Comparison of ENCODE assay signal across 13 cellular contexts in the genomic region with DNA sequence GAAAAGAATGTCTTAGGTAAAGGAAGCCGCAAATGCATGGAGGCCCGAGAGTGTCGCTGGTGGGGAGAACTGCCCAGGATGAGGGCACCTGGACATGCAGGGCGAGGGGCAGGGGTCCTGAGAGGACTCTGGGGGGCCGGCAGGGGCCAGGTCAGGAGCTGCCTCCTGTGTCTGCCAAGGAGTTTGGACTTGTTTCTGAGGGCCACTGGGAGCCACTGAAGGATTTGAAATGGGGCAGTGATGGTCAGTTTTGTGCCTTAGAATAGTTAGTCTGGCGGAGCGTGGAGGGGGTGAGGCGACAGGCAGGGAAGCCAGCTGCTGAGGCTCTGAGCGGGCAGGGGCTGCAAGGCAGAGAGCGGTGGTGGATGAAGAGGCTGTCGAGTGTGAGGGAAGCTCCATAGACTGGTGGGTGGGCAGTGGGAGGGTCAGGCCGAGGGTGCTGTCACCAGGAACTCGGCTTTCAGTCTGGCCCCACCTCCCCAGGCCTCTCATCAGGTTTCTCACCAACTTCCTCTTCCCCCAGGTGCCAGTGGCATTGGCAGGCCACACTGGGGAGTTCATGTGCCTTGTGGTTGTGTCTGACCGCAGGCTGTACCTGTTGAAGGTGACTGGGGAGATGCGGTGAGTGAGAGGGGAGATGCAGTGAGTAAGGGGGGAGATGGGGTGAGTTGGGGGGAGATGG. TPM values are rescaled to one million over a fixed set of nuclear protein-coding genes. Genes with fewer than 3 reads are reported as not detected.
DNase-seq lines count a peak whose midpoint lies in the region; ATAC-seq and TF ChIP-seq lines count a peak whose summit lies in the region.
"Had no signal": no experiment of that assay in that cellular context is flagged by ENCODE, and none has a peak within 500 bp of the region (broad histone marks: within the 10 kb centered on the region; RNA-seq: fewer than 3 reads in every experiment).

No MANE protein-coding gene starts in this region.

- POLR2A ChIA-PET in activated CD4-positive, alpha-beta T cell treated with anti-CD3 and anti-CD28 coated beads, Interleukin-2, amount 10 ng/mL, durations not matched to agents 7 days and 5 days (lab: Charles Lee), result no interaction called here
- POLR2A ChIA-PET in WTC11 (lab: Charles Lee), result no interaction called here

- H3K36me3 Mint-ChIP-seq in activated CD4-positive, alpha-beta T cell treated with anti-CD3 and anti-CD28 coated beads, Interleukin-2, amount 10 ng/mL, durations not matched to agents 7 days and 5 days (ENCODE audit: low read depth), result peaks cover 11% of the 10 kb centered on the region
- peaks cover 12% of the 10 kb centered on the region for H3K36me3 Mint-ChIP-seq in WTC11

- ATAC-seq in WTC11, result no peak
- ATAC-seq in HG02973 (IDR thresholded peaks at IDR 0.05; ENCODE audit: unreplicated experiment), result no peak
- ATAC-seq: gastroesophageal sphincter, left lobe of liver had no signal

- in situ Hi-C loops in GM13977 (cut with MboI; ENCODE audit: low pct_unique_long_range_greater_than_20kb, low sequenced_read_pairs, unreplicated experiment), result no loop called here

- no peak overlapping the region for H3K4me3 ChIP-seq in H7 (ENCODE audit: insufficient read depth, low read depth, low read length)
- no peak overlapping the region for H3K4me3 ChIP-seq in neuronal stem cell (ENCODE audit: low read length in 2 of 2)
- H3K4me3 ChIP-seq: gastroesophageal sphincter, vagina had no signal

- H2BK12ac ChIP-seq in neuronal stem cell (ENCODE audit: low read length), result no peak overlapping the region

- H3K36me3 ChIP-seq in H7 (replicated peaks; ENCODE audit: control insufficient read depth, insufficient read depth, low read length) (peaks cover 4% of the 10 kb centered on the region), neuronal stem cell (replicated peaks in 1 of 2; ENCODE audit: control insufficient read depth in 2 of 2, insufficient read depth in 2 of 2, low read length in 2 of 2) (peaks cover 2 to 40% of the 10 kb centered on the region in 2 donors)

- peak; percentile 41 for DNase-seq in activated CD4-positive, alpha-beta T cell treated with anti-CD3 and anti-CD28 coated beads, Interleukin-2, amount 10 ng/mL, durations not matched to agents 7 days and 5 days
- no peak for DNase-seq in activated CD4-positive, alpha-beta T cell treated with anti-CD3 and anti-CD28 coated beads, Interleukin-2, amount 50 U/mL, for 48 hours
- peak; percentile 52 for DNase-seq in H7
- no peak for DNase-seq in WTC11 (ENCODE audit: low spot score)
- DNase-seq in neuronal stem cell (ENCODE audit: low spot score), result no peak
- DNase-seq in kidney tubule cell (ENCODE audit: low spot score), result no peak
- no peak for DNase-seq in GM13977 (ENCODE audit: low spot score)
- DNase-seq: NCI-H2227 treated with DMSO at 0.1 percent for 48 hours, SIG-M5 had no signal

- TF ChIP-seq CTCF in WTC11 (IDR thresholded peaks at IDR 0.05) (no peak), GM13977 (IDR thresholded peaks at IDR 0.05; ENCODE audit: extremely low read depth, insufficient read depth, missing control alignments) (no peak)

- no peak overlapping the region for H4K8ac ChIP-seq in neuronal stem cell (ENCODE audit: low read depth, low read length)

- H3K4ac ChIP-seq in neuronal stem cell (ENCODE audit: low read length), result no peak overlapping the region

- H2BK120ac ChIP-seq in neuronal stem cell (ENCODE audit: low read depth, low read length), result no peak overlapping the region

- CTCF ChIA-PET in activated CD4-positive, alpha-beta T cell treated with anti-CD3 and anti-CD28 coated beads, Interleukin-2, amount 10 ng/mL, durations not matched to agents 7 days and 5 days (lab: Charles Lee), result interaction anchor here (1.0 to 1.4 kb wide), 2 partner anchors 72 to 225 kb away, joined by 3 read pairs; a partner anchor contains a TSS
- CTCF ChIA-PET in WTC11 (lab: Charles Lee), result interaction anchor here (1.1 kb wide), 1 partner anchor 53 kb away, joined by 3 read pairs; no protein-coding TSS in a partner anchor

- no CpG with 5 or more reads among the region's 15 CpGs for WGBS in neuronal stem cell (ENCODE audit: extremely low coverage in 2 of 2, insufficient read length in 2 of 2, insufficient replicate concordance in 1 of 2), 2 donors

- H3K4me1 Mint-ChIP-seq in activated CD4-positive, alpha-beta T cell treated with anti-CD3 and anti-CD28 coated beads, Interleukin-2, amount 10 ng/mL, durations not matched to agents 7 days and 5 days, result peaks cover 10% of the 10 kb centered on the region
- H3K4me1 Mint-ChIP-seq in WTC11, result no peaks in the 10 kb centered on the region

- H3K79me1 ChIP-seq in neuronal stem cell (ENCODE audit: low read depth, low read length), result no peaks in the 10 kb centered on the region

- H3K18ac ChIP-seq in neuronal stem cell (ENCODE audit: low read length), result no peak overlapping the region

- H3K4me2 ChIP-seq in neuronal stem cell (ENCODE audit: insufficient read depth, low read length, poor library complexity, severe bottlenecking), result no peak overlapping the region

- no peaks in the 10 kb centered on the region for H3K9me3 ChIP-seq in neuronal stem cell (replicated peaks in 1 of 2; ENCODE audit: control insufficient read depth in 2 of 2, insufficient read depth in 1 of 2, low read depth in 1 of 2, low read length in 2 of 2)
- H3K9me3 ChIP-seq: gastroesophageal sphincter, vagina had no signal

- no peak overlapping the region for H4K91ac ChIP-seq in neuronal stem cell (ENCODE audit: low read depth, low read length, poor library complexity)

- H3K14ac ChIP-seq in neuronal stem cell (ENCODE audit: low read length), result no peak overlapping the region

- no peaks in the 10 kb centered on the region for H3K27me3 Mint-ChIP-seq in activated CD4-positive, alpha-beta T cell treated with anti-CD3 and anti-CD28 coated beads, Interleukin-2, amount 10 ng/mL, durations not matched to agents 7 days and 5 days
- no peaks in the 10 kb centered on the region for H3K27me3 Mint-ChIP-seq in WTC11 (ENCODE audit: low read depth)

- H3K27ac Mint-ChIP-seq in activated CD4-positive, alpha-beta T cell treated with anti-CD3 and anti-CD28 coated beads, Interleukin-2, amount 10 ng/mL, durations not matched to agents 7 days and 5 days, result peak overlapping the region; percentile 33
- H3K27ac Mint-ChIP-seq in WTC11, result peak overlapping the region; percentile 89; the same call in 1 of the 2 replicates

- H3K4me3 Mint-ChIP-seq in activated CD4-positive, alpha-beta T cell treated with anti-CD3 and anti-CD28 coated beads, Interleukin-2, amount 10 ng/mL, durations not matched to agents 7 days and 5 days, result no peak overlapping the region
- no peak overlapping the region for H3K4me3 Mint-ChIP-seq in WTC11

- no peaks in the 10 kb centered on the region for H3K9me3 Mint-ChIP-seq in activated CD4-positive, alpha-beta T cell treated with anti-CD3 and anti-CD28 coated beads, Interleukin-2, amount 10 ng/mL, durations not matched to agents 7 days and 5 days
- H3K9me3 Mint-ChIP-seq in WTC11, result no peaks in the 10 kb centered on the region

- H3K27ac ChIP-seq in neuronal stem cell (replicated peaks; ENCODE audit: low read length), result no peak overlapping the region
- H3K27ac ChIP-seq: gastroesophageal sphincter, vagina had no signal

- H2BK5ac ChIP-seq in neuronal stem cell (ENCODE audit: low read length), result no peak overlapping the region

- H3K27me3 ChIP-seq in H7 (ENCODE audit: control insufficient read depth, insufficient read depth, low read length) (no peaks in the 10 kb centered on the region), neuronal stem cell (ENCODE audit: control insufficient read depth in 3 of 3, insufficient read depth in 3 of 3, low read depth in 1 of 3, low read length in 3 of 3) (no peaks in the 10 kb centered on the region)
- H3K27me3 ChIP-seq: gastroesophageal sphincter, vagina had no signal

- no peak overlapping the region for H2AFZ ChIP-seq in neuronal stem cell (ENCODE audit: low read length)

- peak overlapping the region; percentile 17 for H3K23ac ChIP-seq in neuronal stem cell (ENCODE audit: low read depth, low read length, poor library complexity)

- no peaks in the 10 kb centered on the region for H3K4me1 ChIP-seq in neuronal stem cell (ENCODE audit: control insufficient read depth in 2 of 2, insufficient read depth in 1 of 2, low read depth in 1 of 2, low read length in 2 of 2)
- H3K4me1 ChIP-seq: vagina had no signal

- H2AK5ac ChIP-seq in neuronal stem cell (ENCODE audit: low read depth, low read length), result no peak overlapping the region

- H3K9ac ChIP-seq in neuronal stem cell (ENCODE audit: low read depth, low read length, poor library complexity), result no peak overlapping the region

- H2BK15ac ChIP-seq in neuronal stem cell (ENCODE audit: low read length), result no peak overlapping the region

RNA-seq across cellular contexts. Expression of a gene that starts 14.7 kb away (rescaled TPM):
- not detected for total RNA-seq in activated CD4-positive, alpha-beta T cell treated with anti-CD3 and anti-CD28 coated beads, Interleukin-2, amount 10 ng/mL, durations not matched to agents 7 days and 5 days
- 6.9 and 8.2 TPM in 2 replicates for total RNA-seq in H7 (2014; rRNA removed; shearing (Covaris generic))
- 7.8 to 9.9 TPM (median 8.7 TPM) in 3 replicates for total RNA-seq in WTC11 (2021)
- polyA plus RNA-seq in neuronal stem cell (2013, experiment 1 of 2), result 3.2 TPM
- 3.4 TPM for polyA plus RNA-seq in neuronal stem cell (2013, experiment 2 of 2)

RNA-seq across cellular contexts. Expression of a gene that starts 15.1 kb away (rescaled TPM):
- total RNA-seq in activated CD4-positive, alpha-beta T cell treated with anti-CD3 and anti-CD28 coated beads, Interleukin-2, amount 10 ng/mL, durations not matched to agents 7 days and 5 days, result 10 to 100 TPM; 35.3 to 40.3 TPM
- total RNA-seq in H7 (2014; rRNA removed; shearing (Covaris generic)), result 26.6 and 37.2 TPM in 2 replicates
- total RNA-seq in WTC11 (2021), result 31.3 to 39.9 TPM (median 31.9 TPM) in 3 replicates
- 12.9 TPM for polyA plus RNA-seq in neuronal stem cell (2013, experiment 1 of 2)
- 12.0 TPM for polyA plus RNA-seq in neuronal stem cell (2013, experiment 2 of 2)

RNA-seq across cellular contexts. Expression of a gene that starts 40.6 kb away (rescaled TPM):
- not detected for total RNA-seq in activated CD4-positive, alpha-beta T cell treated with anti-CD3 and anti-CD28 coated beads, Interleukin-2, amount 10 ng/mL, durations not matched to agents 7 days and 5 days
- total RNA-seq in H7 (2014; rRNA removed; shearing (Covaris generic)), result 1.8 and 6.5 TPM in 2 replicates
- 1.1 to 1.8 TPM (median 1.4 TPM) in 3 replicates for total RNA-seq in WTC11 (2021)
- 0.50 TPM for polyA plus RNA-seq in neuronal stem cell (2013, experiment 1 of 2)
- 0.35 TPM for polyA plus RNA-seq in neuronal stem cell (2013, experiment 2 of 2)

RNA-seq across cellular contexts. Expression of a gene that starts 41.4 kb away (rescaled TPM):
- total RNA-seq in activated CD4-positive, alpha-beta T cell treated with anti-CD3 and anti-CD28 coated beads, Interleukin-2, amount 10 ng/mL, durations not matched to agents 7 days and 5 days, result not detected
- total RNA-seq in H7 (2014; rRNA removed; shearing (Covaris generic)), result 155 and 158 TPM in 2 replicates
- total RNA-seq in WTC11 (2021), result 159 to 221 TPM (median 213 TPM) in 3 replicates
- 40.6 TPM for polyA plus RNA-seq in neuronal stem cell (2013, experiment 1 of 2)
- polyA plus RNA-seq in neuronal stem cell (2013, experiment 2 of 2), result 41.4 TPM

Comparison
In these comparisons a context has a peak if more than half of its experiments do, and no peak if none do; other contexts are left out.
1. DNase-seq: peak in activated CD4-positive, alpha-beta T cell treated with anti-CD3 and anti-CD28 coated beads, Interleukin-2, amount 10 ng/mL, durations not matched to agents 7 days and 5 days (single experiment) and H7 (single experiment); none in activated CD4-positive, alpha-beta T cell treated with anti-CD3 and anti-CD28 coated beads, Interleukin-2, amount 50 U/mL, for 48 hours (0 of 2), WTC11 (single experiment), neuronal stem cell (single experiment), kidney tubule cell (single experiment) and GM13977 (single experiment).